In the genomic region with DNA sequence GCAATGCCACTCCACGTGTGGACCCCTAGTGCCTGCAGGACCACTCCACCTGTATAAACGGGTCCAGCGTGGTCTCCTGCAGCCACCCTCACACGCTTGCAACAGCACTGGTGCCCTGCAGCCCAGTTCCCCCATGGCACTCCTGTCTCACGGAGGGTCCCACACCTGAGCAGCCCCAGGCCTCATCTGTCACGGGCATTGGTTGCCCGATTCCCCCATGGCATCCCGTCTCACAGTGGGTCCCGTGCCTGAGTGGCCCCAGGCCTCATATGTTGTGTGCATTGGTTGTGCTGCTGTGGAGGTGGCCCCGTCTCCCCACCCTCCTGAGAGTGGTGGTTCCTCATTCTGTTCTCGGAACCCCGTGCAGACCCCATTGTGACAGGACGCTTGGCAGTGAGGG, we compare ENCODE assay signal across 8 cellular contexts.
"Had no signal": no experiment of that assay in that cellular context is flagged by ENCODE, and none has a peak within 500 bp of the region (broad histone marks: within the 10 kb centered on the region; RNA-seq: fewer than 3 reads in every experiment).

No MANE protein-coding gene starts in this region.

- H3K4me1 Mint-ChIP-seq: GM23338 had no signal

- H3K4me1 ChIP-seq: HAP-1 had no signal

- DNase-seq: H7, HFFc6, IMR-90 had no signal

- H3K9me3 ChIP-seq: HAP-1 had no signal

- ATAC-seq: GM23338, HCT116, K562 had no signal

- FAIRE-seq: HTR-8/SVneo, K562 had no signal

- H2AFZ ChIP-seq: GM23338 had no signal

- H3K4me2 ChIP-seq: GM23338 had no signal

- H3K9me3 Mint-ChIP-seq: GM23338 had no signal

- H3K4me3 Mint-ChIP-seq: GM23338, HFFc6 had no signal

- H3K4me3 ChIP-seq: GM23338, HAP-1, K562 had no signal

- H3K27ac Mint-ChIP-seq: GM23338, HFFc6 had no signal
